In genomic region chr9:77257275-77257674, GRCh38 we compare ENCODE assay signal across 9 cellular contexts.
"Had no signal": no experiment of that assay in that cellular context is flagged by ENCODE, and none has a peak within 500 bp of the region (broad histone marks: within the 10 kb centered on the region; RNA-seq: fewer than 3 reads in every experiment).

No MANE protein-coding gene starts in this region.

- H3K4me1 ChIP-seq: HAP-1 had no signal

- H3K36me3 ChIP-seq: HAP-1 had no signal

- H3K4me3 ChIP-seq: GM23248, HAP-1 had no signal

- H3K4me2 ChIP-seq: KMS-11 had no signal

- ATAC-seq: HCT116 had no signal

- H2AFZ ChIP-seq: GM23248 had no signal

- DNase-seq: GM23248, GOT3, H7, IMR-90, KBM-7 had no signal

- H3K9me3 ChIP-seq: HAP-1 had no signal

- H3K27ac ChIP-seq: GM23248, HL-60, KMS-11 had no signal

- H3K9ac ChIP-seq: GM23248, KMS-11 had no signal
